24 cellular contexts compared by ENCODE assay signal in the genomic region with DNA sequence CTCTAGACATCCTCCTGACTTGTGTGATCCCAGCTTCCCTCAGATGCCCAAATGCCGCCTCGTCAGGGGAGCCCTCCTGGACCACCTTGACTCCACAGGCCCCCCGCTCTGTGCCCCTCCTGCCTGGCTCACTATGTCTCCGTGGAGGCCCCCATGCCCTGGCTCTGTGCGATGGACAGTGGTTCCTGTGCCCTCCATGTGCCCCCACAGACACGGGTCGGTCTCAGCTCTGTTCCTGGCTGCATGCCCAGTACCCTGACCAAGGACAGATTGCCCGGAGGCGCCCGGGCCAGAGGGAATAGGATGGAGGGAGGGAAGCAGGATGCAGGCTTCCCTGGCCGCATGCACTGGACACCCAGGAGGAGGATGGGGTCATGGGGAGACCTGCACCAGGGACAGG.
A peak's percentile ranks its signal among the peaks of the same experiment; 100 is the strongest.
DNase-seq lines count a peak whose midpoint lies in the region; ATAC-seq, FAIRE-seq and TF ChIP-seq lines count a peak whose summit lies in the region.
"Had no signal": no experiment of that assay in that cellular context is flagged by ENCODE, and none has a peak within 500 bp of the region (broad histone marks: within the 10 kb centered on the region; RNA-seq: fewer than 3 reads in every experiment).

No MANE protein-coding gene starts in this region.

- H2BK12ac ChIP-seq in H1 (ENCODE audit: low read depth, low read length) (no peak overlapping the region), neuronal stem cell (ENCODE audit: low read length) (no peak overlapping the region)

- POLR2A ChIA-PET in H1 (lab: Charles Lee; ENCODE audit: partially characterized antibody), result no interaction called here

- H3K4ac ChIP-seq in H1 (replicated peaks; ENCODE audit: insufficient read length, low read depth, low read length), result no peak overlapping the region
- H3K4ac ChIP-seq in neuronal stem cell (ENCODE audit: low read length), result no peak overlapping the region

- no peak overlapping the region for H3K18ac ChIP-seq in H1 (ENCODE audit: extremely low read depth, low read length)
- H3K18ac ChIP-seq in neuronal stem cell (ENCODE audit: low read length), result peak overlapping the region; percentile 24

- H3K56ac ChIP-seq in H1 (replicated peaks; ENCODE audit: insufficient read length, low read depth, low read length), result no peak overlapping the region

- H2BK15ac ChIP-seq in H1 (ENCODE audit: low read length) (no peak overlapping the region), neuronal stem cell (ENCODE audit: low read length) (peak overlapping the region; percentile 45)

- WGBS in right cardiac atrium, result 62% methylated on average over 11 of the region's 11 CpGs
- 94% methylated on average over 10 of the region's 11 CpGs; no CpG with 5 or more reads in 1 of the 2 experiments for WGBS in H1 (ENCODE audit: extremely low coverage in 1 of 2, insufficient coverage in 1 of 2, insufficient read length in 1 of 2, insufficient replicate concordance in 2 of 2, low coverage in 1 of 2, low lambda C conversion rate in 2 of 2, missing lambda C conversion rate in 1 of 2), 2 experiments
- WGBS in neuronal stem cell (ENCODE audit: extremely low coverage in 2 of 2, insufficient read length in 2 of 2, insufficient replicate concordance in 1 of 2), 2 donors, result no CpG with 5 or more reads among the region's 11 CpGs

- peaks cover 3 to 20% of the 10 kb centered on the region in 2 experiments for H4K20me1 ChIP-seq in H1 (replicated peaks in 1 of 2; ENCODE audit: control insufficient read depth in 1 of 2, insufficient read depth in 2 of 2, low read length in 2 of 2)

- no peak overlapping the region for H2BK20ac ChIP-seq in H1 (ENCODE audit: low read length)

- no peak overlapping the region for H3K27ac ChIP-seq in right cardiac atrium (ENCODE audit: low read length)
- H3K27ac ChIP-seq in left ventricle myocardium inferior (replicated peaks), result no peak overlapping the region
- no peak overlapping the region for H3K27ac ChIP-seq in H1 (ENCODE audit: low read depth, low read length)
- H3K27ac ChIP-seq in neuronal stem cell (replicated peaks; ENCODE audit: low read length), result no peak overlapping the region
- H3K27ac ChIP-seq: A549; BLaER1 treated with 17β-estradiol and CSF1 and Interleukin-3, amounts not matched to agents 10 nM and 100 nM had no signal

- H3K4me2 ChIP-seq in H1 (ENCODE audit: insufficient read depth in 1 of 2, low read depth in 2 of 2, low read length in 2 of 2), result no peak overlapping the region
- H3K4me2 ChIP-seq in neuronal stem cell (ENCODE audit: insufficient read depth, low read length, poor library complexity, severe bottlenecking), result no peak overlapping the region
- H3K4me2 ChIP-seq: A549; BLaER1 treated with 17β-estradiol and CSF1 and Interleukin-3, amounts not matched to agents 10 nM and 100 nM had no signal

- CTCF ChIA-PET in H1 (lab: Charles Lee; ENCODE audit: partially characterized antibody), result no interaction called here

- H3K14ac ChIP-seq in H1 (ENCODE audit: insufficient read length) (no peak overlapping the region), neuronal stem cell (ENCODE audit: low read length) (peak overlapping the region; percentile 64)

- H4K91ac ChIP-seq in H1 (replicated peaks; ENCODE audit: insufficient read length, low read length) (no peak overlapping the region), neuronal stem cell (ENCODE audit: low read depth, low read length, poor library complexity) (peak overlapping the region; percentile 82)

- H3K79me2 ChIP-seq in H1 (ENCODE audit: control insufficient read depth in 1 of 2, insufficient read depth in 2 of 2, low read length in 2 of 2), result no peaks in the 10 kb centered on the region

- no peaks in the 10 kb centered on the region for H3K9me3 ChIP-seq in right cardiac atrium (ENCODE audit: control insufficient read depth, low read length)
- no peaks in the 10 kb centered on the region for H3K9me3 ChIP-seq in left ventricle myocardium inferior (replicated peaks)
- no peaks in the 10 kb centered on the region for H3K9me3 ChIP-seq in H1 (ENCODE audit: insufficient read depth in 2 of 2, low read depth in 1 of 2, low read length in 1 of 2)
- no peaks in the 10 kb centered on the region for H3K9me3 ChIP-seq in neuronal stem cell (replicated peaks in 1 of 2; ENCODE audit: control insufficient read depth in 2 of 2, insufficient read depth in 1 of 2, low read depth in 1 of 2, low read length in 2 of 2)
- H3K9me3 ChIP-seq: A549; BE2C; BLaER1 treated with 17β-estradiol and CSF1 and Interleukin-3, amounts not matched to agents 10 nM and 100 nM had no signal

- TF ChIP-seq RAD21 in H1 (IDR thresholded peaks at IDR 0.05 in 1 of 2, conservative IDR thresholded peaks at IDR 0.05 in 1 of 2; ENCODE audit: low read depth in 2 of 2, low read length in 2 of 2), result no peak

- ATAC-seq in right cardiac atrium, result no peak
- ATAC-seq in HG02610 (IDR thresholded peaks at IDR 0.05; ENCODE audit: unreplicated experiment), result no peak
- ATAC-seq in GM18511 (IDR thresholded peaks at IDR 0.05; ENCODE audit: unreplicated experiment), result no peak
- ATAC-seq: A549, GM12878 had no signal

- peaks cover 2% of the 10 kb centered on the region for H3K79me1 ChIP-seq in H1 (ENCODE audit: low read depth, low read length)
- peaks cover 2% of the 10 kb centered on the region for H3K79me1 ChIP-seq in neuronal stem cell (ENCODE audit: low read depth, low read length)

- H2AFZ ChIP-seq in H1 (ENCODE audit: low read length) (no peak overlapping the region), neuronal stem cell (ENCODE audit: low read length) (no peak overlapping the region)

- H2BK120ac ChIP-seq in H1 (replicated peaks; ENCODE audit: low read depth, low read length) (no peak overlapping the region), neuronal stem cell (ENCODE audit: low read depth, low read length) (no peak overlapping the region)

- H3K36me3 ChIP-seq in left ventricle myocardium inferior (no peaks in the 10 kb centered on the region), H1 (ENCODE audit: control insufficient read depth in 2 of 4, insufficient read depth in 4 of 4, low read length in 3 of 4) (no peaks in the 10 kb centered on the region), neuronal stem cell (replicated peaks in 1 of 2; ENCODE audit: control insufficient read depth in 2 of 2, insufficient read depth in 2 of 2, low read length in 2 of 2) (no peaks in the 10 kb centered on the region)
- H3K36me3 ChIP-seq: BE2C; BLaER1 treated with 17β-estradiol and CSF1 and Interleukin-3, amounts not matched to agents 10 nM and 100 nM had no signal

- H2AK5ac ChIP-seq in H1 (ENCODE audit: low read depth, low read length) (no peak overlapping the region), neuronal stem cell (ENCODE audit: low read depth, low read length) (no peak overlapping the region)

- TF ChIP-seq CTCF in left ventricle myocardium inferior (IDR thresholded peaks at IDR 0.05; ENCODE audit: borderline replicate concordance), result no peak
- TF ChIP-seq CTCF in H1 (IDR thresholded peaks at IDR 0.05; ENCODE audit: control extremely low read depth in 1 of 3, insufficient read depth in 1 of 3, low read depth in 1 of 3, low read length in 3 of 3), result no peak

- H4K5ac ChIP-seq in H1 (ENCODE audit: insufficient read length, low read depth, low read length), result no peak overlapping the region

- no peaks in the 10 kb centered on the region for H3K4me1 ChIP-seq in right cardiac atrium (ENCODE audit: control insufficient read depth, insufficient read depth, low read length)
- H3K4me1 ChIP-seq in left ventricle myocardium inferior, result no peaks in the 10 kb centered on the region
- H3K4me1 ChIP-seq in H1 (replicated peaks in 1 of 4; ENCODE audit: control insufficient read depth in 3 of 4, insufficient read depth in 4 of 4, low read length in 3 of 4), result 0 out of 7 replicates have a peak, but pooled peaks cover 0 to 3% (median under 1%) of the 10 kb centered on the region in 4 experiments
- no peaks in the 10 kb centered on the region for H3K4me1 ChIP-seq in neuronal stem cell (ENCODE audit: control insufficient read depth in 2 of 2, insufficient read depth in 1 of 2, low read depth in 1 of 2, low read length in 2 of 2)
- H3K4me1 ChIP-seq: A549, BE2C had no signal

- DNase-seq in right cardiac atrium, result peak in 2 of 3 donors; percentile 33 to 53
- no peak for DNase-seq in left ventricle myocardium inferior
- DNase-seq in H1 (ENCODE audit: low read depth in 1 of 2, low spot score in 2 of 2), result no peak
- DNase-seq in neuronal stem cell (ENCODE audit: low spot score), result no peak
- DNase-seq in occipital lobe (lab: John Stamatoyannopoulos, UW), result no peak
- DNase-seq: 8988T; ACHN; AML-193; BE2C; CD4-positive, alpha-beta T cell; CD8-positive, alpha-beta memory T cell; DMS 273 treated with DMSO at 0.1 percent for 48 hours; DMS79; EL; GDM1; GOT3; H7; HCEC 1CT had no signal

- H4K8ac ChIP-seq in H1 (ENCODE audit: extremely low read depth, insufficient read depth, low read length) (peak overlapping the region; percentile 41; the same call in 1 of the 2 replicates), neuronal stem cell (ENCODE audit: low read depth, low read length) (no peak overlapping the region)

- H3K27me3 ChIP-seq in right cardiac atrium (ENCODE audit: control insufficient read depth, insufficient read depth), result no peaks in the 10 kb centered on the region
- peaks cover 95% of the 10 kb centered on the region for H3K27me3 ChIP-seq in left ventricle myocardium inferior (ENCODE audit: low read depth)
- no peaks in the 10 kb centered on the region for H3K27me3 ChIP-seq in H1 (replicated peaks in 1 of 4; ENCODE audit: control insufficient read depth in 3 of 4, extremely low read depth in 1 of 4, insufficient read depth in 3 of 4, low read length in 3 of 4)
- no peaks in the 10 kb centered on the region for H3K27me3 ChIP-seq in neuronal stem cell (ENCODE audit: control insufficient read depth in 3 of 3, insufficient read depth in 3 of 3, low read depth in 1 of 3, low read length in 3 of 3)
- H3K27me3 ChIP-seq: BE2C had no signal

- H3K23ac ChIP-seq in H1 (ENCODE audit: insufficient read length) (no peak overlapping the region), neuronal stem cell (ENCODE audit: low read depth, low read length, poor library complexity) (peak overlapping the region; percentile 1)

- intact Hi-C loops in right cardiac atrium (cut with DNase I) (no loop called here), left ventricle myocardium inferior (cut with micrococcal nuclease) (no loop called here)

- H2BK5ac ChIP-seq in H1 (ENCODE audit: low read depth, low read length) (no peak overlapping the region), neuronal stem cell (ENCODE audit: low read length) (no peak overlapping the region)

- no peak for FAIRE-seq in H1 (lab: Jason Lieb, UNC)
- FAIRE-seq: A549, D721Med, GM12878 had no signal

- H3K4me3 ChIP-seq in right cardiac atrium (ENCODE audit: low read length) (no peak overlapping the region), left ventricle myocardium inferior (no peak overlapping the region), H1 (ENCODE audit: extremely low read depth in 1 of 4, insufficient read depth in 2 of 4, low read depth in 3 of 4, low read length in 4 of 4) (no peak overlapping the region), neuronal stem cell (ENCODE audit: low read length in 2 of 2) (no peak overlapping the region)
- H3K4me3 ChIP-seq: A549; BLaER1 treated with 17β-estradiol and CSF1 and Interleukin-3, amounts not matched to agents 10 nM and 100 nM; GM12878 had no signal

- H3K23me2 ChIP-seq in H1 (ENCODE audit: low read depth, low read length), result no peaks in the 10 kb centered on the region

- H3K9ac ChIP-seq in H1 (replicated peaks in 1 of 4; ENCODE audit: extremely low read depth in 1 of 4, low read depth in 3 of 4, low read length in 3 of 4), result no peak overlapping the region
- H3K9ac ChIP-seq in neuronal stem cell (ENCODE audit: low read depth, low read length, poor library complexity), result no peak overlapping the region
- H3K9ac ChIP-seq: BLaER1 treated with 17β-estradiol and CSF1 and Interleukin-3, amounts not matched to agents 10 nM and 100 nM had no signal

- no peak for TF ChIP-seq POLR2A in H1 (IDR thresholded peaks at IDR 0.05; ENCODE audit: control extremely low read depth in 1 of 2, low read depth in 2 of 2, low read length in 2 of 2)

- no peak for TF ChIP-seq EP300 in H1 (IDR thresholded peaks at IDR 0.05; ENCODE audit: borderline replicate concordance in 1 of 2, low read depth in 2 of 2, low read length in 2 of 2)

Comparison
In these comparisons a context has a peak if more than half of its experiments do, and no peak if none do; other contexts are left out.
1. DNase-seq: peak in right cardiac atrium (2 of 3); none in left ventricle myocardium inferior (single experiment), H1 (0 of 2), neuronal stem cell (single experiment) and occipital lobe (single experiment).